Comparison of ENCODE assay signal across 14 cellular contexts in genomic region chr5:65198777-65199120, GRCh38.
DNase-seq lines count a peak whose midpoint lies in the region; ATAC-seq, FAIRE-seq and TF ChIP-seq lines count a peak whose summit lies in the region.
"Had no signal": no experiment of that assay in that cellular context is flagged by ENCODE, and none has a peak within 500 bp of the region (broad histone marks: within the 10 kb centered on the region; RNA-seq: fewer than 3 reads in every experiment).

No MANE protein-coding gene starts in this region.

- no peak overlapping the region for H3K9ac ChIP-seq in adipocyte (ENCODE audit: low read length)

- POLR2A ChIA-PET in A549 (lab: Yijun Ruan, JAX) = interaction anchor here (0.8 kb wide), 1 partner anchor 10 kb away, joined by 3 read pairs; no protein-coding TSS in a partner anchor

- H3K9me3 ChIP-seq in A549 = no peaks in the 10 kb centered on the region
- no peaks in the 10 kb centered on the region for H3K9me3 ChIP-seq in adipocyte (ENCODE audit: control insufficient read depth, low read length)
- no peaks in the 10 kb centered on the region for H3K9me3 ChIP-seq in esophagus muscularis mucosa
- H3K9me3 ChIP-seq: ascending aorta, transverse colon had no signal

- H3K36me3 ChIP-seq in adipocyte (ENCODE audit: control insufficient read depth, insufficient read depth, low read length, severe bottlenecking) (no peaks in the 10 kb centered on the region), esophagus muscularis mucosa (no peaks in the 10 kb centered on the region)
- H3K36me3 ChIP-seq: ascending aorta, transverse colon had no signal

- H3K27me3 ChIP-seq in adipocyte (replicated peaks; ENCODE audit: control insufficient read depth, insufficient read depth, low read length) (no peaks in the 10 kb centered on the region), foreskin keratinocyte (no peaks in the 10 kb centered on the region), esophagus muscularis mucosa (no peaks in the 10 kb centered on the region)
- H3K27me3 ChIP-seq: ascending aorta, transverse colon had no signal

- H3K4me1 ChIP-seq in A549 = peaks cover 20% of the 10 kb centered on the region; the same call in 2 of the 3 replicates
- H3K4me1 ChIP-seq in adipocyte (ENCODE audit: control insufficient read depth, insufficient read depth, low read length) = peaks cover 27% of the 10 kb centered on the region
- H3K4me1 ChIP-seq in foreskin keratinocyte = peaks cover 45% of the 10 kb centered on the region
- no peaks in the 10 kb centered on the region for H3K4me1 ChIP-seq in esophagus muscularis mucosa
- H3K4me1 ChIP-seq: ascending aorta, transverse colon had no signal

- ATAC-seq in A549 = peak; percentile 91
- peak; percentile 99 for ATAC-seq in foreskin keratinocyte
- no peak for ATAC-seq in HG03469 (IDR thresholded peaks at IDR 0.05; ENCODE audit: unreplicated experiment)

- TF ChIP-seq POLR2A in A549 (IDR thresholded peaks at IDR 0.05; ENCODE audit: low read length) (no peak), esophagus muscularis mucosa (IDR thresholded peaks at IDR 0.05; ENCODE audit: low read depth) (no peak)

- no peak for TF ChIP-seq CTCF in A549 (IDR thresholded peaks at IDR 0.05)
- no peak for TF ChIP-seq CTCF in foreskin keratinocyte (conservative IDR thresholded peaks at IDR 0.05)
- no peak for TF ChIP-seq CTCF in esophagus muscularis mucosa (IDR thresholded peaks at IDR 0.05)

- peak in 1 of 2 experiments; percentile 48; a peak in 1 of 5 replicates for TF ChIP-seq EP300 in A549 (IDR thresholded peaks at IDR 0.05)
- no peak for TF ChIP-seq EP300 in esophagus muscularis mucosa (IDR thresholded peaks at IDR 0.05)

- 2% methylated on average over 2 of the region's 2 CpGs for WGBS in A549 (ENCODE audit: missing lambda C conversion rate)
- WGBS in esophagus muscularis mucosa = 76% methylated on average over 2 of the region's 2 CpGs

- H3K4me3 ChIP-seq in A549 (no peak overlapping the region), adipocyte (ENCODE audit: low read length) (peak overlapping the region; percentile 18), esophagus muscularis mucosa (no peak overlapping the region)
- H3K4me3 ChIP-seq: ascending aorta, lung, transverse colon had no signal

- no peak for FAIRE-seq in A549 (lab: Jason Lieb, UNC)

- H3K4me2 ChIP-seq in A549 = peak overlapping the region; percentile 31

- intact Hi-C loops in esophagus muscularis mucosa (cut with DNase I) = no loop called here

- H3K27ac ChIP-seq in A549 = peak overlapping the region in 1 of 2 experiments; percentile 62; a peak in 1 of 6 replicates
- H3K27ac ChIP-seq in foreskin keratinocyte = peak overlapping the region; percentile 73
- no peak overlapping the region for H3K27ac ChIP-seq in esophagus muscularis mucosa (replicated peaks in 1 of 4)
- H3K27ac ChIP-seq: ascending aorta, transverse colon had no signal

- no peak for TF ChIP-seq RAD21 in A549 (conservative IDR thresholded peaks at IDR 0.05 in 1 of 2, IDR thresholded peaks at IDR 0.05 in 1 of 2)

- CTCF ChIA-PET in A549 (lab: Yijun Ruan, JAX) = interaction anchor here (1.1 kb wide), 1 partner anchor 11 kb away, joined by 4 read pairs; no protein-coding TSS in a partner anchor

- peak; percentile 33 to 51 for DNase-seq in A549 (ENCODE audit: low read depth in 1 of 2, low spot score in 1 of 2)
- peak; percentile 58 for DNase-seq in HPDE6-E6E7 (ENCODE audit: extremely low spot score)
- peak; percentile 91 for DNase-seq in adipocyte (ENCODE audit: low read depth)
- peak; percentile 100 for DNase-seq in foreskin keratinocyte
- no peak for DNase-seq in NCI-H510A (lab: John Stamatoyannopoulos, UW)
- no peak for DNase-seq in esophagus muscularis mucosa (ENCODE audit: extremely low spot score)
- DNase-seq in NCI-H510A treated with DMSO at 0.1 percent for 48 hours (lab: John Stamatoyannopoulos, UW) = no peak
- DNase-seq: MM.1S, NCI-H748 treated with DMSO at 0.1 percent for 48 hours, retina, transverse colon had no signal

TF ChIP-seq in A549, 52 proteins besides CTCF, POLR2A, EP300 and RAD21:
- TF ChIP-seq, protein P1, sequence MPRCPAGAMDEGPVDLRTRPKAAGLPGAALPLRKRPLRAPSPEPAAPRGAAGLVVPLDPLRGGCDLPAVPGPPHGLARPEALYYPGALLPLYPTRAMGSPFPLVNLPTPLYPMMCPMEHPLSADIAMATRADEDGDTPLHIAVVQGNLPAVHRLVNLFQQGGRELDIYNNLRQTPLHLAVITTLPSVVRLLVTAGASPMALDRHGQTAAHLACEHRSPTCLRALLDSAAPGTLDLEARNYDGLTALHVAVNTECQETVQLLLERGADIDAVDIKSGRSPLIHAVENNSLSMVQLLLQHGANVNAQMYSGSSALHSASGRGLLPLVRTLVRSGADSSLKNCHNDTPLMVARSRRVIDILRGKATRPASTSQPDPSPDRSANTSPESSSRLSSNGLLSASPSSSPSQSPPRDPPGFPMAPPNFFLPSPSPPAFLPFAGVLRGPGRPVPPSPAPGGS (IDR thresholded peaks at IDR 0.05) = no peak
- TF ChIP-seq PBX3 (IDR thresholded peaks at IDR 0.05) = no peak
- TF ChIP-seq, protein P2, sequence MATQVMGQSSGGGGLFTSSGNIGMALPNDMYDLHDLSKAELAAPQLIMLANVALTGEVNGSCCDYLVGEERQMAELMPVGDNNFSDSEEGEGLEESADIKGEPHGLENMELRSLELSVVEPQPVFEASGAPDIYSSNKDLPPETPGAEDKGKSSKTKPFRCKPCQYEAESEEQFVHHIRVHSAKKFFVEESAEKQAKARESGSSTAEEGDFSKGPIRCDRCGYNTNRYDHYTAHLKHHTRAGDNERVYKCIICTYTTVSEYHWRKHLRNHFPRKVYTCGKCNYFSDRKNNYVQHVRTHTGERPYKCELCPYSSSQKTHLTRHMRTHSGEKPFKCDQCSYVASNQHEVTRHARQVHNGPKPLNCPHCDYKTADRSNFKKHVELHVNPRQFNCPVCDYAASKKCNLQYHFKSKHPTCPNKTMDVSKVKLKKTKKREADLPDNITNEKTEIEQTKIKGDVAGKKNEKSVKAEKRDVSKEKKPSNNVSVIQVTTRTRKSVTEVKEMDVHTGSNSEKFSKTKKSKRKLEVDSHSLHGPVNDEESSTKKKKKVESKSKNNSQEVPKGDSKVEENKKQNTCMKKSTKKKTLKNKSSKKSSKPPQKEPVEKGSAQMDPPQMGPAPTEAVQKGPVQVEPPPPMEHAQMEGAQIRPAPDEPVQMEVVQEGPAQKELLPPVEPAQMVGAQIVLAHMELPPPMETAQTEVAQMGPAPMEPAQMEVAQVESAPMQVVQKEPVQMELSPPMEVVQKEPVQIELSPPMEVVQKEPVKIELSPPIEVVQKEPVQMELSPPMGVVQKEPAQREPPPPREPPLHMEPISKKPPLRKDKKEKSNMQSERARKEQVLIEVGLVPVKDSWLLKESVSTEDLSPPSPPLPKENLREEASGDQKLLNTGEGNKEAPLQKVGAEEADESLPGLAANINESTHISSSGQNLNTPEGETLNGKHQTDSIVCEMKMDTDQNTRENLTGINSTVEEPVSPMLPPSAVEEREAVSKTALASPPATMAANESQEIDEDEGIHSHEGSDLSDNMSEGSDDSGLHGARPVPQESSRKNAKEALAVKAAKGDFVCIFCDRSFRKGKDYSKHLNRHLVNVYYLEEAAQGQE (IDR thresholded peaks at IDR 0.05) = no peak
- TF ChIP-seq ELK1 (IDR thresholded peaks at IDR 0.05; ENCODE audit: low read depth, low read length) = no peak
- peak; percentile 69; the same call in 1 of the 2 replicates for TF ChIP-seq GATA3 (IDR thresholded peaks at IDR 0.05; ENCODE audit: borderline replicate concordance)
- peak; percentile 68 for TF ChIP-seq JUNB (IDR thresholded peaks at IDR 0.05)
- TF ChIP-seq, protein P3, sequence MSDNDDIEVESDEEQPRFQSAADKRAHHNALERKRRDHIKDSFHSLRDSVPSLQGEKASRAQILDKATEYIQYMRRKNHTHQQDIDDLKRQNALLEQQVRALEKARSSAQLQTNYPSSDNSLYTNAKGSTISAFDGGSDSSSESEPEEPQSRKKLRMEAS (IDR thresholded peaks at IDR 0.05) = peak; percentile 47; the same call in 1 of the 2 replicates
- no peak for TF ChIP-seq KDM1A (IDR thresholded peaks at IDR 0.05; ENCODE audit: low read depth)
- no peak for TF ChIP-seq CHD4 (IDR thresholded peaks at IDR 0.05; ENCODE audit: borderline replicate concordance)
- TF ChIP-seq CHD2 (IDR thresholded peaks at IDR 0.05; ENCODE audit: low read length, partially characterized antibody) = no peak
- TF ChIP-seq FOSL2 (IDR thresholded peaks at IDR 0.05) = peak; percentile 39; the same call in 1 of the 2 replicates
- TF ChIP-seq FOSL2 (CRISPR knock-in tag; IDR thresholded peaks at IDR 0.05) = 0 out of 2 replicates have a peak, but pooled peaks have one; percentile 20

Comparison
In these comparisons a context has a peak if more than half of its experiments do, and no peak if none do; other contexts are left out.
1. DNase-seq: peak in A549 (2 of 2), HPDE6-E6E7 (single experiment), adipocyte (single experiment) and foreskin keratinocyte (2 of 2); none in NCI-H510A (single experiment), esophagus muscularis mucosa (single experiment) and NCI-H510A treated with DMSO at 0.1 percent for 48 hours (single experiment).